2 cellular contexts compared by ENCODE assay signal in genomic region chr2:191174539-191174938, GRCh38.
TF ChIP-seq lines count a peak whose summit lies in the region.

No MANE protein-coding gene starts in this region.

TF ChIP-seq in A549, 52 proteins besides CTCF, POLR2A, EP300 and RAD21:
- TF ChIP-seq TFCP2L1 (CRISPR knock-in tag; IDR thresholded peaks at IDR 0.05) (no peak), CBX8 (IDR thresholded peaks at IDR 0.05) (no peak), GATA3 (IDR thresholded peaks at IDR 0.05; ENCODE audit: borderline replicate concordance) (no peak), BHLHE40 (IDR thresholded peaks at IDR 0.05; ENCODE audit: low read depth, low read length) (no peak), MAX (IDR thresholded peaks at IDR 0.05) (no peak), MAFK (IDR thresholded peaks at IDR 0.05; ENCODE audit: partially characterized antibody) (peak; percentile 85), ZSCAN20 (CRISPR knock-in tag; IDR thresholded peaks at IDR 0.05) (no peak), CBX2 (IDR thresholded peaks at IDR 0.05; ENCODE audit: borderline replicate concordance, low read depth) (no peak), RARB (CRISPR knock-in tag; IDR thresholded peaks at IDR 0.05) (no peak)

TF ChIP-seq in H1, 55 proteins besides CTCF, POLR2A, EP300 and RAD21:
- TF ChIP-seq EGR1 (IDR thresholded peaks at IDR 0.05; ENCODE audit: borderline replicate concordance, low read depth, low read length) (no peak), MAFK (IDR thresholded peaks at IDR 0.05; ENCODE audit: low read depth, low read length) (peak; percentile 42; the same call in 1 of the 2 replicates)
